ENCODE assay signal across 1 cellular context in the genomic region with DNA sequence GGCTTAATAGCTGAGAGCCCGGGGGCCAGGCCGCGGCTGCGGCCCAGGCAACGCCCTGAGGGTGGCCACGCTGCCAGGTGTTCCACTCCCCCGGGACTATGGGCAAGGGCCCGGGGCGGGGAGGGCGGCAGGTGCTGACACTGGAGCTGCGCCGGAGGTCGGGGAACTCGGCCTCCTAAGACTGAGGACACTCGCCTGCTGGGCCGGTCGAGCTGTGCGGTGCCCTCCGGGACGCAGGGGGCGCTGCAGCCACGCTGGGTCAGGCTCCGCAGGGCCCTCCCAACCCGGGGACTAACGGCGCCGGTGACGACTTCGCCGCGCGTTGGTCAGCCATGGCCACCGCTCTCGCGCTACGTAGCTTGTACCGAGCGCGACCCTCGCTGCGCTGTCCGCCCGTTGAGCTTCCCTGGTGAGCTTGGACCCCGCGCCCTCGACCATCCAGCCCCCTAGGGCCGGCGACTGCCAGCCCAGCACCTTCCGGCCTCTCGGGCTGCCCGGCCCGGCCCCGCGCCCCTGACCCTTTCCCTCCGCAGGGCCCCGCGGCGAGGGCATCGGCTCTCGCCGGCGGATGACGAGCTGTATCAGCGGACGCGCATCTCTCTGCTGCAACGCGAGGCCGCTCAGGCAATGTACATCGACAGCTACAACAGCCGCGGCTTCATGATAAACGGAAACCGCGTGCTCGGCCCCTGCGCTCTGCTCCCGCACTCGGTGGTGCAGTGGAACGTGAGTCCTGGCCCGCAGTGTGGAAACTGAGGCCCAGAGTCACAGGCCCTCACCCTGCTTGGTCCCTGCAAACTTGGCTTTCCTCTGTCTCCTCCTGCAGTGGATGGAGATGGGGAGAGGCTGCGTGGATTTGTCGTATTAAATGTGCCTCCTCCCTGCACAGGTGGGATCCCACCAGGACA.
A peak's percentile ranks its signal among the peaks of the same experiment; 100 is the strongest.
TF ChIP-seq lines count a peak whose summit lies in the region.

Gene NDUFAF3, plus strand, starts transcription at position 309 of the 908 bp plus-strand sequence. Its CDS starts 24 bp downstream, at position 333.

TF ChIP-seq in HepG2, 621 proteins besides CTCF, POLR2A, EP300 and RAD21 (continued from another document and continues in another):
- TF ChIP-seq MLXIP (CRISPR knock-in tag; IDR thresholded peaks at IDR 0.05; ENCODE audit: borderline replicate concordance): peak; percentile 71; the same call in 1 of the 2 replicates
- no peak for TF ChIP-seq RAD51 (IDR thresholded peaks at IDR 0.05; ENCODE audit: borderline replicate concordance)
- TF ChIP-seq SOX13 (IDR thresholded peaks at IDR 0.05): no peak
- TF ChIP-seq SOX13 (CRISPR knock-in tag; conservative IDR thresholded peaks at IDR 0.05 in 1 of 2, IDR thresholded peaks at IDR 0.05 in 1 of 2): 0 out of 4 replicates have a peak, but pooled peaks of 1 of the 2 experiments have one; percentile 4
- no peak for TF ChIP-seq ZNF589 (CRISPR knock-in tag; conservative IDR thresholded peaks at IDR 0.05)
- peak; percentile 83 for TF ChIP-seq CBFB (CRISPR knock-in tag; IDR thresholded peaks at IDR 0.05)
- no peak; the same call in 1 of the 2 replicates for TF ChIP-seq STAT5B (CRISPR knock-in tag; IDR thresholded peaks at IDR 0.05)
- TF ChIP-seq ATAD3A (CRISPR knock-in tag; IDR thresholded peaks at IDR 0.05): no peak
- TF ChIP-seq, protein P1, sequence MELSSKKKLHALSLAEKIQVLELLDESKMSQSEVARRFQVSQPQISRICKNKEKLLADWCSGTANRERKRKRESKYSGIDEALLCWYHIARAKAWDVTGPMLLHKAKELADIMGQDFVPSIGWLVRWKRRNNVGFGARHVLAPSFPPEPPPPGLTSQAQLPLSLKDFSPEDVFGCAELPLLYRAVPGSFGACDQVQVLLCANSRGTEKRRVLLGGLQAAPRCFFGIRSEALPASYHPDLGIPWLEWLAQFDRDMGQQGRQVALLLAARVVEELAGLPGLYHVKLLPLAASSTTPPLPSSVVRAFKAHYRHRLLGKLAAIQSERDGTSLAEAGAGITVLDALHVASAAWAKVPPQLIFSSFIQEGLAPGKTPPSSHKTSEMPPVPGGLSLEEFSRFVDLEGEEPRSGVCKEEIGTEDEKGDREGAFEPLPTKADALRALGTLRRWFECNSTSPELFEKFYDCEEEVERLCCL (CRISPR knock-in tag; IDR thresholded peaks at IDR 0.05; ENCODE audit: borderline replicate concordance): no peak
- TF ChIP-seq MATR3 (CRISPR knock-in tag; IDR thresholded peaks at IDR 0.05): no peak
- TF ChIP-seq E2F2 (CRISPR knock-in tag; IDR thresholded peaks at IDR 0.05; ENCODE audit: borderline replicate concordance): peak; percentile 89; the same call in 1 of the 2 replicates
- TF ChIP-seq ZNF772 (CRISPR knock-in tag; IDR thresholded peaks at IDR 0.05): peak; percentile 89
- TF ChIP-seq ZNF207 (IDR thresholded peaks at IDR 0.05; ENCODE audit: borderline replicate concordance): no peak
- TF ChIP-seq ZNF644 (CRISPR knock-in tag; IDR thresholded peaks at IDR 0.05; ENCODE audit: low read depth): no peak
- peak; percentile 82; the same call in 1 of the 2 replicates for TF ChIP-seq ZNF367 (CRISPR knock-in tag; IDR thresholded peaks at IDR 0.05; ENCODE audit: borderline replicate concordance)
- TF ChIP-seq PHF5A (CRISPR knock-in tag; IDR thresholded peaks at IDR 0.05; ENCODE audit: low read depth, unreplicated experiment): peak; percentile 54
- TF ChIP-seq ATM (IDR thresholded peaks at IDR 0.05; ENCODE audit: borderline replicate concordance): no peak
- TF ChIP-seq ZNF549 (CRISPR knock-in tag; IDR thresholded peaks at IDR 0.05): peak; percentile 85
- no peak for TF ChIP-seq KDM6A (CRISPR knock-in tag; IDR thresholded peaks at IDR 0.05; ENCODE audit: low read depth)
- no peak for TF ChIP-seq MZF1 (CRISPR knock-in tag; IDR thresholded peaks at IDR 0.05; ENCODE audit: borderline replicate concordance)
- peak; percentile 71; the same call in 1 of the 2 replicates for TF ChIP-seq ZNF780A (CRISPR knock-in tag; IDR thresholded peaks at IDR 0.05)
- TF ChIP-seq ZNF296 (CRISPR knock-in tag; conservative IDR thresholded peaks at IDR 0.05): peak; percentile 76; the same call in 1 of the 2 replicates
- TF ChIP-seq, protein P2, sequence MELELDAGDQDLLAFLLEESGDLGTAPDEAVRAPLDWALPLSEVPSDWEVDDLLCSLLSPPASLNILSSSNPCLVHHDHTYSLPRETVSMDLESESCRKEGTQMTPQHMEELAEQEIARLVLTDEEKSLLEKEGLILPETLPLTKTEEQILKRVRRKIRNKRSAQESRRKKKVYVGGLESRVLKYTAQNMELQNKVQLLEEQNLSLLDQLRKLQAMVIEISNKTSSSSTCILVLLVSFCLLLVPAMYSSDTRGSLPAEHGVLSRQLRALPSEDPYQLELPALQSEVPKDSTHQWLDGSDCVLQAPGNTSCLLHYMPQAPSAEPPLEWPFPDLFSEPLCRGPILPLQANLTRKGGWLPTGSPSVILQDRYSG (CRISPR knock-in tag; IDR thresholded peaks at IDR 0.05): peak; percentile 74; the same call in 1 of the 2 replicates
- TF ChIP-seq KMT2A (CRISPR knock-in tag; IDR thresholded peaks at IDR 0.05): peak; percentile 94
- no peak for TF ChIP-seq ELF1 (CRISPR knock-in tag; IDR thresholded peaks at IDR 0.05)
- TF ChIP-seq RFX5 (IDR thresholded peaks at IDR 0.05; ENCODE audit: low read depth, low read length): no peak
- no peak for TF ChIP-seq KLF11 (CRISPR knock-in tag; IDR thresholded peaks at IDR 0.05)
- TF ChIP-seq TOPORS (CRISPR knock-in tag; IDR thresholded peaks at IDR 0.05): no peak
- TF ChIP-seq ATF7 (IDR thresholded peaks at IDR 0.05): no peak
- TF ChIP-seq ATF7 (CRISPR knock-in tag; IDR thresholded peaks at IDR 0.05): peak; percentile 26; the same call in 1 of the 2 replicates
- no peak for TF ChIP-seq ZNF550 (CRISPR knock-in tag; IDR thresholded peaks at IDR 0.05; ENCODE audit: borderline replicate concordance)
- peak; percentile 80; the same call in 1 of the 2 replicates for TF ChIP-seq ZBTB10 (CRISPR knock-in tag; IDR thresholded peaks at IDR 0.05; ENCODE audit: borderline replicate concordance)
- peak; percentile 66; the same call in 1 of the 2 replicates for TF ChIP-seq ZNF256 (CRISPR knock-in tag; conservative IDR thresholded peaks at IDR 0.05)
- peak; percentile 90 for TF ChIP-seq ZSCAN31 (CRISPR knock-in tag; IDR thresholded peaks at IDR 0.05; ENCODE audit: low read depth)
- TF ChIP-seq SAP130 (CRISPR knock-in tag; IDR thresholded peaks at IDR 0.05; ENCODE audit: low read depth): peak; percentile 86
- TF ChIP-seq, protein P3, sequence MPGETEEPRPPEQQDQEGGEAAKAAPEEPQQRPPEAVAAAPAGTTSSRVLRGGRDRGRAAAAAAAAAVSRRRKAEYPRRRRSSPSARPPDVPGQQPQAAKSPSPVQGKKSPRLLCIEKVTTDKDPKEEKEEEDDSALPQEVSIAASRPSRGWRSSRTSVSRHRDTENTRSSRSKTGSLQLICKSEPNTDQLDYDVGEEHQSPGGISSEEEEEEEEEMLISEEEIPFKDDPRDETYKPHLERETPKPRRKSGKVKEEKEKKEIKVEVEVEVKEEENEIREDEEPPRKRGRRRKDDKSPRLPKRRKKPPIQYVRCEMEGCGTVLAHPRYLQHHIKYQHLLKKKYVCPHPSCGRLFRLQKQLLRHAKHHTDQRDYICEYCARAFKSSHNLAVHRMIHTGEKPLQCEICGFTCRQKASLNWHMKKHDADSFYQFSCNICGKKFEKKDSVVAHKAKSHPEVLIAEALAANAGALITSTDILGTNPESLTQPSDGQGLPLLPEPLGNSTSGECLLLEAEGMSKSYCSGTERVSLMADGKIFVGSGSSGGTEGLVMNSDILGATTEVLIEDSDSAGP (CRISPR knock-in tag; IDR thresholded peaks at IDR 0.05; ENCODE audit: borderline replicate concordance): peak; percentile 91
- TF ChIP-seq, protein P4, sequence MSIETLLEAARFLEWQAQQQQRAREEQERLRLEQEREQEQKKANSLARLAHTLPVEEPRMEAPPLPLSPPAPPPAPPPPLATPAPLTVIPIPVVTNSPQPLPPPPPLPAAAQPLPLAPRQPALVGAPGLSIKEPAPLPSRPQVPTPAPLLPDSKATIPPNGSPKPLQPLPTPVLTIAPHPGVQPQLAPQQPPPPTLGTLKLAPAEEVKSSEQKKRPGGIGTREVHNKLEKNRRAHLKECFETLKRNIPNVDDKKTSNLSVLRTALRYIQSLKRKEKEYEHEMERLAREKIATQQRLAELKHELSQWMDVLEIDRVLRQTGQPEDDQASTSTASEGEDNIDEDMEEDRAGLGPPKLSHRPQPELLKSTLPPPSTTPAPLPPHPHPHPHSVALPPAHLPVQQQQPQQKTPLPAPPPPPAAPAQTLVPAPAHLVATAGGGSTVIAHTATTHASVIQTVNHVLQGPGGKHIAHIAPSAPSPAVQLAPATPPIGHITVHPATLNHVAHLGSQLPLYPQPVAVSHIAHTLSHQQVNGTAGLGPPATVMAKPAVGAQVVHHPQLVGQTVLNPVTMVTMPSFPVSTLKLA (IDR thresholded peaks at IDR 0.05): no peak
- no peak for TF ChIP-seq ZNF292 (CRISPR knock-in tag; IDR thresholded peaks at IDR 0.05; ENCODE audit: borderline replicate concordance, low read depth)
- no peak for TF ChIP-seq MIER3 (CRISPR knock-in tag; IDR thresholded peaks at IDR 0.05; ENCODE audit: borderline replicate concordance)
- no peak for TF ChIP-seq ZNF34 (CRISPR knock-in tag; IDR thresholded peaks at IDR 0.05; ENCODE audit: borderline replicate concordance)
- TF ChIP-seq RARA (CRISPR knock-in tag; IDR thresholded peaks at IDR 0.05): peak; percentile 52; the same call in 1 of the 2 replicates
- no peak; the same call in 1 of the 2 replicates for TF ChIP-seq NFKBIZ (CRISPR knock-in tag; IDR thresholded peaks at IDR 0.05)
- TF ChIP-seq ZNF337 (CRISPR knock-in tag; IDR thresholded peaks at IDR 0.05; ENCODE audit: borderline replicate concordance, low read depth): no peak
- TF ChIP-seq, protein P5, sequence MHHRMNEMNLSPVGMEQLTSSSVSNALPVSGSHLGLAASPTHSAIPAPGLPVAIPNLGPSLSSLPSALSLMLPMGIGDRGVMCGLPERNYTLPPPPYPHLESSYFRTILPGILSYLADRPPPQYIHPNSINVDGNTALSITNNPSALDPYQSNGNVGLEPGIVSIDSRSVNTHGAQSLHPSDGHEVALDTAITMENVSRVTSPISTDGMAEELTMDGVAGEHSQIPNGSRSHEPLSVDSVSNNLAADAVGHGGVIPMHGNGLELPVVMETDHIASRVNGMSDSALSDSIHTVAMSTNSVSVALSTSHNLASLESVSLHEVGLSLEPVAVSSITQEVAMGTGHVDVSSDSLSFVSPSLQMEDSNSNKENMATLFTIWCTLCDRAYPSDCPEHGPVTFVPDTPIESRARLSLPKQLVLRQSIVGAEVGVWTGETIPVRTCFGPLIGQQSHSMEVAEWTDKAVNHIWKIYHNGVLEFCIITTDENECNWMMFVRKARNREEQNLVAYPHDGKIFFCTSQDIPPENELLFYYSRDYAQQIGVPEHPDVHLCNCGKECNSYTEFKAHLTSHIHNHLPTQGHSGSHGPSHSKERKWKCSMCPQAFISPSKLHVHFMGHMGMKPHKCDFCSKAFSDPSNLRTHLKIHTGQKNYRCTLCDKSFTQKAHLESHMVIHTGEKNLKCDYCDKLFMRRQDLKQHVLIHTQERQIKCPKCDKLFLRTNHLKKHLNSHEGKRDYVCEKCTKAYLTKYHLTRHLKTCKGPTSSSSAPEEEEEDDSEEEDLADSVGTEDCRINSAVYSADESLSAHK (CRISPR knock-in tag; IDR thresholded peaks at IDR 0.05; ENCODE audit: borderline replicate concordance): no peak
- no peak; the same call in 1 of the 2 replicates for TF ChIP-seq ZNF761 (CRISPR knock-in tag; conservative IDR thresholded peaks at IDR 0.05)
- TF ChIP-seq REL (CRISPR knock-in tag; conservative IDR thresholded peaks at IDR 0.05): peak; percentile 28; the same call in 1 of the 2 replicates
- peak; percentile 60 for TF ChIP-seq ZNF350 (CRISPR knock-in tag; IDR thresholded peaks at IDR 0.05; ENCODE audit: borderline replicate concordance, low read depth)
- TF ChIP-seq BHLHE40 (IDR thresholded peaks at IDR 0.05; ENCODE audit: low read length): peak; percentile 39; the same call in 1 of the 2 replicates
- peak; percentile 86 for TF ChIP-seq KDM5A (IDR thresholded peaks at IDR 0.05; ENCODE audit: borderline replicate concordance, low read length)
